In the genomic region with DNA sequence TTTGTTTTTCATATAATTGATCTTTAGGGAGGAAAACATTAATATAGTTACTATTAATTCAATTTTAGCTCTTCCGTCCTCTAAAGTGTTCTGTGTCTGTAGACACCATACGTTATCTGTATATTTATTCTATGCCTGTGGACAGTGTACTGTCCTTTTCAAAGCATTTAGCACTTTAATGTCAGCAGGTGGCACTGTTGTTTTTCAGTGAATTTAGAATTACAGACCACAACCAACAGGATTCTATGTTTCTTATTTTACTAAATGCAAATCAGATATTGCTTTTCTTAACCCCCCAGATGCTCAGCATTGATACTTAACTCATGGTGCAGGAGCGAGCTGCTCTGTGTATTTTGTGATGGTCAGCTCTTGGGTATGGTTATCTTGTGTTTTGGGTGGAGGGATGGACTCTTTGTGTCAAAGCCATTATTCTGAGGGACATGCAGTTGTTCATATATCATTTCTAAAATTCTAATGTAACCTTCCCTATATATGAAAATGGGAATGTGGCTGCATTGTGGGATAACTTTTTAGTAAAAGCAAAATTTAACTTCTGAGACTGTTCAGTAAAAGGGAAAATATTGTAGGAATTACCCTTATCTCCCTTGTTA, we compare ENCODE assay signal across 8 cellular contexts.
A peak's percentile ranks its signal among the peaks of the same experiment; 100 is the strongest.
DNase-seq lines count a peak whose midpoint lies in the region; ATAC-seq, FAIRE-seq and TF ChIP-seq lines count a peak whose summit lies in the region.

No MANE protein-coding gene starts in this region.

- POLR2A ChIA-PET in HepG2 (lab: Yijun Ruan, JAX) = no interaction called here

- no peak overlapping the region for H3K27ac ChIP-seq in HepG2 (ENCODE audit: extremely low read length, insufficient read depth, low read length)

- ATAC-seq in GM18519 (IDR thresholded peaks at IDR 0.05; ENCODE audit: low FRiP score, unreplicated experiment) (peak; percentile 41), HepG2 (peak; percentile 88), HG02970 (IDR thresholded peaks at IDR 0.05; ENCODE audit: low FRiP score, unreplicated experiment) (no peak)

- CTCF ChIA-PET in HepG2 (lab: Yijun Ruan, JAX; ENCODE audit: low intra/inter-chr PET ratio, low total read pairs) = no interaction called here

- no peaks in the 10 kb centered on the region for H3K79me2 ChIP-seq in HepG2 (ENCODE audit: insufficient read depth, low read length)

- 94% methylated on average over 3 of the region's 3 CpGs for WGBS in HepG2 (ENCODE audit: low lambda C conversion rate)

- TF ChIP-seq POLR2A in HepG2 (IDR thresholded peaks at IDR 0.05; ENCODE audit: insufficient read depth in 1 of 2, low read depth in 2 of 2, low read length in 2 of 2) = no peak

- DNase-seq in Ammon's horn (ENCODE audit: low spot score) = peak; percentile 62
- peak; percentile 56 for DNase-seq in NCI-H1105 treated with DMSO at 0.1 percent for 48 hours (lab: John Stamatoyannopoulos, UW)
- peak; percentile 19 for DNase-seq in astrocyte of the cerebellum (ENCODE audit: low read depth)
- peak; percentile 21 for DNase-seq in HepG2 (ENCODE audit: low spot score)
- no peak for DNase-seq in iPS-NIHi11 (ENCODE audit: low spot score)
- DNase-seq in activated CD4-positive, alpha-beta T cell treated with anti-CD3 and anti-CD28 coated beads for 48 hours = no peak

- no peaks in the 10 kb centered on the region for H3K4me1 ChIP-seq in HepG2 (ENCODE audit: insufficient read depth, low read length)

- no peak for TF ChIP-seq RAD21 in HepG2 (CRISPR knock-in tag; IDR thresholded peaks at IDR 0.05)

- TF ChIP-seq EP300 in HepG2 (IDR thresholded peaks at IDR 0.05; ENCODE audit: low read depth in 2 of 2, low read length in 2 of 2) (no peak), HepG2 (CRISPR knock-in tag; IDR thresholded peaks at IDR 0.05; ENCODE audit: borderline replicate concordance) (no peak)

- H3K4me3 ChIP-seq in astrocyte of the cerebellum (ENCODE audit: low read depth, low read length) (no peak overlapping the region), HepG2 (replicated peaks in 1 of 3; ENCODE audit: insufficient read depth in 1 of 3, low read depth in 2 of 3, low read length in 3 of 3) (no peak overlapping the region)

- H3K36me3 ChIP-seq in HepG2 (replicated peaks in 1 of 2; ENCODE audit: control insufficient read depth in 1 of 2, insufficient read depth in 2 of 2, low read length in 2 of 2) = peaks cover 0 to 29% of the 10 kb centered on the region in 2 experiments; a peak in 4 of 5 replicates

- FAIRE-seq in HepG2 (lab: Jason Lieb, UNC) = peak; percentile 4

- no peak overlapping the region for H3K4me2 ChIP-seq in HepG2 (ENCODE audit: low read depth, low read length)

- no peaks in the 10 kb centered on the region for H3K27me3 ChIP-seq in HepG2 (ENCODE audit: control insufficient read depth in 1 of 2, insufficient read depth in 2 of 2, low read length in 2 of 2)

- no peaks in the 10 kb centered on the region for H4K20me1 ChIP-seq in HepG2 (ENCODE audit: insufficient read depth, low read length)

- H2AFZ ChIP-seq in HepG2 (ENCODE audit: low read length) = no peak overlapping the region

- intact Hi-C loops in HepG2 (cut with micrococcal nuclease; ENCODE audit: unreplicated experiment) = loop anchor here (5.0 kb wide), 1 partner anchor 175 kb away; no protein-coding TSS in a partner anchor

- H3K9me3 ChIP-seq in HepG2 (ENCODE audit: low read length) = no peaks in the 10 kb centered on the region

- in situ Hi-C loops in astrocyte of the cerebellum (cut with HindIII; ENCODE audit: low sequenced_read_pairs) (no loop called here), HepG2 (cut with HindIII; ENCODE audit: extremely low pct_ligation_motif_present, low pct_unique_long_range_greater_than_20kb) (no loop called here)

- H3K9ac ChIP-seq in HepG2 (ENCODE audit: insufficient read depth, low read depth, low read length) = no peak overlapping the region

- TF ChIP-seq CTCF in astrocyte of the cerebellum (IDR thresholded peaks at IDR 0.05; ENCODE audit: low read depth, low read length, missing control alignments) (peak; percentile 48), HepG2 (CRISPR knock-in tag; IDR thresholded peaks at IDR 0.05) (peak; percentile 61)

- BruUV-seq in HepG2 (replicated peaks; lab: Mats Ljungman, UMichigan) = no TSS peak

TF ChIP-seq in HepG2, 621 proteins besides CTCF, POLR2A, EP300 and RAD21:
- peak; percentile 35; the same call in 1 of the 2 replicates for TF ChIP-seq STAG1 (CRISPR knock-in tag; IDR thresholded peaks at IDR 0.05)
- TF ChIP-seq PHF5A (CRISPR knock-in tag; IDR thresholded peaks at IDR 0.05; ENCODE audit: low read depth, unreplicated experiment) = no peak

Comparison
In these comparisons a context has a peak if more than half of its experiments do, and no peak if none do; other contexts are left out.
1. DNase-seq: peak in Ammon's horn (single experiment), NCI-H1105 treated with DMSO at 0.1 percent for 48 hours (single experiment), astrocyte of the cerebellum (single experiment) and HepG2 (single experiment); none in iPS-NIHi11 (single experiment) and activated CD4-positive, alpha-beta T cell treated with anti-CD3 and anti-CD28 coated beads for 48 hours (single experiment).